22 cellular contexts compared by ENCODE assay signal in genomic region chr12:48038085-48038484, GRCh38. TPM values are rescaled to one million over a fixed set of nuclear protein-coding genes. Genes with fewer than 3 reads are reported as not detected.
DNase-seq lines count a peak whose midpoint lies in the region; ATAC-seq and TF ChIP-seq lines count a peak whose summit lies in the region.
"Had no signal": no experiment of that assay in that cellular context is flagged by ENCODE, and none has a peak within 500 bp of the region (broad histone marks: within the 10 kb centered on the region; RNA-seq: fewer than 3 reads in every experiment).

No MANE protein-coding gene starts in this region.

- no peak overlapping the region for H3K4me3 Mint-ChIP-seq in chondrocyte (ENCODE audit: unreplicated experiment)
- H3K4me3 Mint-ChIP-seq: activated naive CD8-positive, alpha-beta T cell; natural killer cell had no signal

- 65 to 77% (median 70%) methylated on average over 5 of the region's 5 CpGs for WGBS in heart left ventricle, 4 donors
- WGBS in mesodermal cell (ENCODE audit: insufficient coverage in 2 of 2), 2 experiments, result 79 to 84% methylated on average over 5 of the region's 5 CpGs

- no peaks in the 10 kb centered on the region for H3K9me3 Mint-ChIP-seq in chondrocyte (ENCODE audit: low read depth)
- H3K9me3 Mint-ChIP-seq: brain, natural killer cell had no signal

- no peaks in the 10 kb centered on the region for H3K27me3 Mint-ChIP-seq in chondrocyte (ENCODE audit: low read depth)
- H3K27me3 Mint-ChIP-seq: activated naive CD8-positive, alpha-beta T cell had no signal

- no peaks in the 10 kb centered on the region for H3K36me3 Mint-ChIP-seq in chondrocyte (ENCODE audit: low read depth)
- H3K36me3 Mint-ChIP-seq: activated naive CD8-positive, alpha-beta T cell; brain had no signal

- DNase-seq in cardiac muscle cell (ENCODE audit: low read depth in 1 of 2, low spot score in 1 of 2) (no peak), heart left ventricle (no peak), chondrocyte (ENCODE audit: low spot score) (no peak), mesenteric fat pad (ENCODE audit: low spot score) (no peak)
- DNase-seq: activated CD4-positive, alpha-beta T cell treated with anti-CD3 and anti-CD28 coated beads, Interleukin-2, amount 50 U/mL, for 48 hours; activated T-cell treated with anti-CD3 and anti-CD28 coated beads, Interleukin-2, amount 50 U/mL, for 48 hours; gastrocnemius medialis; natural killer cell; NCI-H1105 treated with DMSO at 0.1 percent for 48 hours; stimulated activated naive CD4-positive, alpha-beta T cell; SW 1271; transverse colon had no signal

- H3K4me1 ChIP-seq in cardiac muscle cell (ENCODE audit: low read depth) (peaks cover 23% of the 10 kb centered on the region), heart left ventricle (peaks cover 0 to 7% (median 0%) of the 10 kb centered on the region in 12 donors), mesodermal cell (ENCODE audit: control insufficient read depth, insufficient read depth, low read length, poor library complexity, severe bottlenecking) (peaks cover 16% of the 10 kb centered on the region)
- H3K4me1 ChIP-seq: BLaER1, gastrocnemius medialis had no signal

- H3K27ac ChIP-seq in cardiac muscle cell (peak overlapping the region; percentile 98), heart left ventricle (no peak overlapping the region), mesodermal cell (ENCODE audit: low read depth, low read length, severe bottlenecking) (peak overlapping the region; percentile 96)
- H3K27ac ChIP-seq: BLaER1, epithelial cell of prostate, gastrocnemius medialis, transverse colon, VCaP had no signal

- TF ChIP-seq CTCF in cardiac muscle cell (IDR thresholded peaks at IDR 0.05; ENCODE audit: low read depth, low read length) (no peak), heart left ventricle (IDR thresholded peaks at IDR 0.05) (no peak), chondrocyte (IDR thresholded peaks at IDR 0.05) (no peak)

- no peak for ATAC-seq in heart left ventricle
- no peak for ATAC-seq in HG03095 (IDR thresholded peaks at IDR 0.05; ENCODE audit: unreplicated experiment)
- ATAC-seq in HG03520 (IDR thresholded peaks at IDR 0.05; ENCODE audit: unreplicated experiment), result no peak
- no peak for ATAC-seq in GM18498 (IDR thresholded peaks at IDR 0.05; ENCODE audit: unreplicated experiment)
- ATAC-seq: gastrocnemius medialis, natural killer cell had no signal

- H3K9me3 ChIP-seq in cardiac muscle cell (ENCODE audit: low read depth), result no peaks in the 10 kb centered on the region
- no peaks in the 10 kb centered on the region for H3K9me3 ChIP-seq in heart left ventricle
- no peaks in the 10 kb centered on the region for H3K9me3 ChIP-seq in mesodermal cell (ENCODE audit: control insufficient read depth, low read length)
- H3K9me3 ChIP-seq: BLaER1, gastrocnemius medialis, transverse colon had no signal

- H3K4me3 ChIP-seq in cardiac muscle cell, result no peak overlapping the region
- no peak overlapping the region for H3K4me3 ChIP-seq in heart left ventricle
- no peak overlapping the region for H3K4me3 ChIP-seq in mesodermal cell (ENCODE audit: extremely low read depth, insufficient read depth, low read length, poor library complexity, severe bottlenecking)
- H3K4me3 ChIP-seq: BLaER1, gastrocnemius medialis, transverse colon had no signal

- peak overlapping the region; percentile 86 for H3K27ac Mint-ChIP-seq in chondrocyte (ENCODE audit: unreplicated experiment)
- H3K27ac Mint-ChIP-seq: activated naive CD8-positive, alpha-beta T cell had no signal

- H3K4me1 Mint-ChIP-seq in chondrocyte (ENCODE audit: low read depth), result peaks cover 15% of the 10 kb centered on the region

- no peak for TF ChIP-seq POLR2A in heart left ventricle (IDR thresholded peaks at IDR 0.05)

- intact Hi-C loops in heart left ventricle (cut with DNase I), result no loop called here

- H3K27me3 ChIP-seq in cardiac muscle cell, result no peaks in the 10 kb centered on the region
- peaks cover 0 to 12% (median 0%) of the 10 kb centered on the region in 9 donors for H3K27me3 ChIP-seq in heart left ventricle
- H3K27me3 ChIP-seq: BLaER1, gastrocnemius medialis, transverse colon had no signal

- H3K36me3 ChIP-seq in cardiac muscle cell (no peaks in the 10 kb centered on the region), heart left ventricle (peaks cover 0 to 8% (median under 1%) of the 10 kb centered on the region in 9 donors), mesodermal cell (ENCODE audit: control insufficient read depth, insufficient read depth, low read length) (peaks cover 4% of the 10 kb centered on the region)
- H3K36me3 ChIP-seq: gastrocnemius medialis, transverse colon had no signal

RNA-seq across cellular contexts. Expression of gene COL2A1, which starts 33.8 kb away (rescaled TPM):
- total RNA-seq in cardiac muscle cell, result 469 and 596 TPM in 2 replicates
- polyA plus RNA-seq in cardiac muscle cell, result 261 and 278 TPM in 2 replicates
- total RNA-seq in heart left ventricle, result under 1 TPM in 2 of 9 donors, not detected in 7; 0.05 to 0.39 TPM
- polyA plus RNA-seq in heart left ventricle, result under 1 TPM in 1 of 2 donors, not detected in 1; 0.04 TPM
- total RNA-seq in chondrocyte, result 2.0 to 47.7 TPM (median 35.6 TPM) in 3 replicates
- polyA plus RNA-seq in mesodermal cell (2013, experiment 1 of 2), result 55.4 TPM
- polyA plus RNA-seq in mesodermal cell (2013, experiment 2 of 2), result 37.9 TPM
- not detected for total RNA-seq in mesenteric fat pad
- total RNA-seq: A172, gastrocnemius medialis, natural killer cell had no signal

Comparison
In these comparisons a context has a peak if more than half of its experiments do, and no peak if none do; other contexts are left out.
1. H3K27ac ChIP-seq: peak in cardiac muscle cell (single experiment) and mesodermal cell (single experiment); none in heart left ventricle (0 of 12).